Comparison of ENCODE assay signal across 14 cellular contexts in genomic region chr5:16952968-16953671, GRCh38. TPM values are rescaled to one million over a fixed set of nuclear protein-coding genes. Genes with fewer than 3 reads are reported as not detected.
DNase-seq lines count a peak whose midpoint lies in the region; TF ChIP-seq lines count a peak whose summit lies in the region.
"Had no signal": no experiment of that assay in that cellular context is flagged by ENCODE, and none has a peak within 500 bp of the region (broad histone marks: within the 10 kb centered on the region; RNA-seq: fewer than 3 reads in every experiment).

No MANE protein-coding gene starts in this region.

- H2BK20ac ChIP-seq in H9 (ENCODE audit: low read depth, low read length, poor library complexity, severe bottlenecking), result no peak overlapping the region

- no peak overlapping the region for H4K8ac ChIP-seq in H9 (replicated peaks; ENCODE audit: insufficient read length, low read depth, low read length)

- DNase-seq in H9 (no peak), amniotic epithelial cell (ENCODE audit: low read depth) (peak; percentile 20), kidney glomerular epithelial cell (lab: John Stamatoyannopoulos, UW) (peak; percentile 78), thyroid gland (peak; percentile 62 to 64), NCI-H526 (lab: John Stamatoyannopoulos, UW) (no peak), DMS79 (lab: John Stamatoyannopoulos, UW) (no peak), spleen (no peak)
- DNase-seq: Calu3; CD4-positive, CD25-positive, alpha-beta regulatory T cell; NCI-H146; NCI-H2081 treated with DMSO at 0.1 percent for 48 hours; NCI-H510A treated with DMSO at 0.1 percent for 48 hours had no signal

- no peak overlapping the region for H3K4me2 ChIP-seq in H9 (ENCODE audit: insufficient read depth, insufficient read length, low read length)

- H3K9me3 ChIP-seq in H9 (ENCODE audit: control insufficient read depth, low read depth, low read length) (no peaks in the 10 kb centered on the region), thyroid gland (no peaks in the 10 kb centered on the region), spleen (peaks cover 0 to 8% (median 0%) of the 10 kb centered on the region in 8 donors)

- no peak overlapping the region for H2BK15ac ChIP-seq in H9 (ENCODE audit: low read depth, low read length)

- peaks cover 2% of the 10 kb centered on the region; the same call in 1 of the 2 replicates for H3K27me3 Mint-ChIP-seq in H9 (ENCODE audit: low read depth)

- H4K5ac ChIP-seq in H9 (ENCODE audit: insufficient read length, low read depth, low read length), result no peak overlapping the region

- no peak overlapping the region for H3K4ac ChIP-seq in H9 (ENCODE audit: low read depth, low read length)

- H2AK5ac ChIP-seq in H9 (ENCODE audit: insufficient read length, low read length), result no peak overlapping the region

- H3K4me3 ChIP-seq in thyroid gland (replicated peaks in 1 of 3) (no peak overlapping the region), spleen (no peak overlapping the region)
- H3K4me3 ChIP-seq: K562 had no signal

- H3K14ac ChIP-seq in H9 (ENCODE audit: insufficient read depth, low read length), result no peak overlapping the region

- peaks cover 0 to 2% of the 10 kb centered on the region in 2 experiments; a peak in 2 of 5 replicates for H3K9me3 Mint-ChIP-seq in H9

- H2BK12ac ChIP-seq in H9 (ENCODE audit: insufficient read length, low read depth, low read length), result no peak overlapping the region

- TF ChIP-seq CTCF in H9 (conservative IDR thresholded peaks at IDR 0.05), result no peak
- peak in 1 of 6 experiments; percentile 23 for TF ChIP-seq CTCF in thyroid gland (IDR thresholded peaks at IDR 0.05)
- no peak for TF ChIP-seq CTCF in spleen (IDR thresholded peaks at IDR 0.05 in 8 of 11, conservative IDR thresholded peaks at IDR 0.05 in 3 of 11)

- H3K4me3 Mint-ChIP-seq in H9, result no peak overlapping the region
- H3K4me3 Mint-ChIP-seq: CD4-positive, CD25-positive, alpha-beta regulatory T cell had no signal

- H2AFZ ChIP-seq in H9 (ENCODE audit: low read length), result no peak overlapping the region

- intact Hi-C loops in thyroid gland (cut with DNase I), result no loop called here
- intact Hi-C loops in spleen (cut with DNase I; ENCODE audit: low total_unique reads), result no loop called here

- no peak overlapping the region for H3K9ac ChIP-seq in H9 (ENCODE audit: extremely low read depth, insufficient read length, low read length)

- H3K4me1 Mint-ChIP-seq in H9, result peaks cover 4% of the 10 kb centered on the region in 2 experiments
- H3K4me1 Mint-ChIP-seq: CD4-positive, CD25-positive, alpha-beta regulatory T cell had no signal

- H4K20me1 ChIP-seq in H9 (ENCODE audit: control insufficient read depth, insufficient read depth, insufficient read length), result no peaks in the 10 kb centered on the region

- H2BK5ac ChIP-seq in H9 (ENCODE audit: insufficient read length, low read length), result no peak overlapping the region

- H3K27ac ChIP-seq in H9 (ENCODE audit: insufficient read length, low read depth, low read length) (no peak overlapping the region), thyroid gland (peak overlapping the region; percentile 31 to 74 (median 71)), spleen (no peak overlapping the region)
- H3K27ac ChIP-seq: HL-60 had no signal

- H3K27ac Mint-ChIP-seq in H9, result peak overlapping the region in 2 of 3 experiments; percentile 13 to 69; a peak in 2 of 7 replicates
- H3K27ac Mint-ChIP-seq: CD4-positive, CD25-positive, alpha-beta regulatory T cell had no signal

- no peaks in the 10 kb centered on the region for H3K36me3 Mint-ChIP-seq in H9 (ENCODE audit: insufficient read depth in 1 of 3, low read depth in 3 of 3)
- H3K36me3 Mint-ChIP-seq: CD4-positive, CD25-positive, alpha-beta regulatory T cell had no signal

- H3T11ph ChIP-seq in H9 (ENCODE audit: low read length), result no peak overlapping the region

- no peak overlapping the region for H3K56ac ChIP-seq in H9 (ENCODE audit: insufficient read length, low read depth, low read length)

- H4K91ac ChIP-seq in H9 (ENCODE audit: insufficient read length, low read depth, low read length), result no peak overlapping the region

- no peaks in the 10 kb centered on the region for H3K79me1 ChIP-seq in H9 (ENCODE audit: insufficient read depth, low read depth, low read length, poor library complexity, severe bottlenecking)

- no peaks in the 10 kb centered on the region for H3K79me2 ChIP-seq in H9 (ENCODE audit: insufficient read depth, low read length)

- peak overlapping the region; percentile 38 for H3K18ac ChIP-seq in H9 (ENCODE audit: insufficient read length, low read depth, low read length)

- no peaks in the 10 kb centered on the region for H3K23me2 ChIP-seq in H9 (ENCODE audit: insufficient read length, low read depth, low read length, poor library complexity, severe bottlenecking)

- no peaks in the 10 kb centered on the region for H3K36me3 ChIP-seq in thyroid gland
- no peaks in the 10 kb centered on the region for H3K36me3 ChIP-seq in spleen

- no peak overlapping the region for H2BK120ac ChIP-seq in H9 (ENCODE audit: low read depth, low read length, poor library complexity, severe bottlenecking)

- WGBS in H9 (ENCODE audit: extremely low coverage, insufficient read length, low lambda C conversion rate), result no CpG with 5 or more reads among the region's 6 CpGs
- WGBS in thyroid gland, 2 donors, result 62 to 65% methylated on average over 6 of the region's 6 CpGs
- WGBS in spleen, 5 donors, result 90 to 94% (median 92%) methylated on average over 6 of the region's 6 CpGs

- no peaks in the 10 kb centered on the region for H3K27me3 ChIP-seq in H9 (ENCODE audit: insufficient read depth, low read length)
- no peaks in the 10 kb centered on the region for H3K27me3 ChIP-seq in thyroid gland
- no peaks in the 10 kb centered on the region for H3K27me3 ChIP-seq in spleen (replicated peaks in 1 of 7)

- no peaks in the 10 kb centered on the region for H3K4me1 ChIP-seq in H9 (ENCODE audit: insufficient read depth, low read length)
- peaks cover 6 to 15% of the 10 kb centered on the region in 2 donors for H3K4me1 ChIP-seq in thyroid gland
- H3K4me1 ChIP-seq in spleen, result no peaks in the 10 kb centered on the region

- H3K23ac ChIP-seq in H9 (ENCODE audit: insufficient read length, low read depth, low read length), result no peak overlapping the region

- no peak for TF ChIP-seq POLR2A in thyroid gland (IDR thresholded peaks at IDR 0.05)
- TF ChIP-seq POLR2A in spleen (IDR thresholded peaks at IDR 0.05), result no peak

RNA-seq across cellular contexts. Expression of gene MYO10, which starts 17.0 kb away (rescaled TPM):
- total RNA-seq in H9 (2021) (125 and 127 TPM in 2 replicates), thyroid gland (10 to 100 TPM; 49.2 to 89.6 (median 71.0) TPM), spleen (10 to 100 TPM; 28.4 to 72.8 (median 40.2) TPM)
- 1 to 10 TPM; 1.1 to 6.6 (median 1.7) TPM for polyA plus RNA-seq in spleen
- polyA plus RNA-seq: K562 had no signal

Comparison
In these comparisons a context has a peak if more than half of its experiments do, and no peak if none do; other contexts are left out.
1. DNase-seq: peak in amniotic epithelial cell (single experiment), kidney glomerular epithelial cell (single experiment) and thyroid gland (2 of 2); none in H9 (single experiment), NCI-H526 (0 of 2), DMS79 (single experiment) and spleen (single experiment).
2. H3K27ac ChIP-seq: peak in thyroid gland (3 of 3); none in H9 (single experiment) and spleen (0 of 8).